ENCODE assay signal across 8 cellular contexts in the genomic region with DNA sequence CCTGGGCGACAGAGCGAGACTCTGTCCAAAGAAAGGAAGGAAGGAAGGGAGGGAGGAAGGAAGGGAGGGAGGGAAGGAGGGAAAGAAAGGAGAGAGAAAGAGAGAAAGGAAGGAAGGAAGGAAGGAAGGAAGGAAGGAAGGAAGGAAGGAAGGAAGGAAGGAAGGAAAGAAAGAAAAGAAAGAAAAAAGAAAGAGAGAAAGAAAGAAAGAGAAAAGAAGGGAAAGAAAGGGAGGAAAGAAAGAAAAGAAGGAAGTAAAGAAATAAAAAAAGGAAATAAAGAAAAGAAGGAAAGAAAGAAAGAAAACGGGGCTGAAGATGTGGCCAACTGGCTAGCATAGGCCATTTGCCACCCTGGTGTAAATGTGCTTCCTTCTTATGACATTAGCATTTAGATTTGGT.
DNase-seq lines count a peak whose midpoint lies in the region; ATAC-seq, FAIRE-seq and TF ChIP-seq lines count a peak whose summit lies in the region.
"Not testable (repeated sequence)": the region's sequence is repeated elsewhere in the genome, so short reads cannot be mapped to it uniquely, and the experiment has no call there.

No MANE protein-coding gene starts in this region.

- not testable (repeated sequence) for FAIRE-seq in K562 (lab: Jason Lieb, UNC); HepG2 (lab: Jason Lieb, UNC)

- POLR2A ChIA-PET in Caco-2 (lab: Charles Lee); HEK293 (lab: Yijun Ruan, JAX); PC-9 (lab: Charles Lee; ENCODE audit: unreplicated experiment); WTC11 (lab: Charles Lee); K562 (lab: Yijun Ruan, JAX); HepG2 (lab: Yijun Ruan, JAX): not testable (repeated sequence)

- H2BK120ac ChIP-seq in trophoblast cell (ENCODE audit: insufficient read depth, low read length, poor library complexity), result not testable (repeated sequence)

- not testable (repeated sequence) for H3K27me3 ChIP-seq in Caco-2 (replicated peaks; ENCODE audit: control insufficient read depth, insufficient read depth, low read length); PC-9 (ENCODE audit: insufficient read depth, low read depth); K562 (ENCODE audit: control insufficient read depth in 2 of 2, insufficient read depth in 2 of 2, low read length in 2 of 2); HepG2 (ENCODE audit: control insufficient read depth in 1 of 2, insufficient read depth in 2 of 2, low read length in 2 of 2); trophoblast cell (ENCODE audit: insufficient read depth, low read length)

- not testable (repeated sequence) for H3K79me2 ChIP-seq in PC-9 (ENCODE audit: low read depth); K562 (ENCODE audit: control insufficient read depth, insufficient read depth, low read length); HepG2 (ENCODE audit: insufficient read depth, low read length); trophoblast cell (ENCODE audit: control insufficient read depth, insufficient read depth, low read length, poor library complexity)

- H3K27ac ChIP-seq in HEK293 (ENCODE audit: extremely low read depth, low read depth, low read length); K562 (ENCODE audit: extremely low read depth, low read depth, low read length); HepG2 (ENCODE audit: extremely low read length, insufficient read depth, low read length): not testable (repeated sequence)
- H3K27ac ChIP-seq in PC-9, result peak overlapping the region; percentile 94; the same call in 1 of the 2 replicates
- peak overlapping the region; percentile 75 for H3K27ac ChIP-seq in trophoblast cell (ENCODE audit: low read depth, low read length)

- not testable (repeated sequence) for H3K9ac ChIP-seq in K562 (ENCODE audit: insufficient read depth in 1 of 2, low read depth in 2 of 2, low read length in 2 of 2); HepG2 (ENCODE audit: insufficient read depth, low read depth, low read length); trophoblast cell (ENCODE audit: low read length)

- H3K4me3 ChIP-seq in Caco-2 (ENCODE audit: low read depth, low read length); HEK293 (ENCODE audit: low read depth, low read length); PC-9; K562; HepG2 (replicated peaks in 1 of 3; ENCODE audit: insufficient read depth in 1 of 3, low read depth in 2 of 3, low read length in 3 of 3); trophoblast cell (ENCODE audit: low read depth, low read length): not testable (repeated sequence)

- TF ChIP-seq POLR2A in K562 (conservative IDR thresholded peaks at IDR 0.05); HepG2 (IDR thresholded peaks at IDR 0.05; ENCODE audit: insufficient read depth in 1 of 2, low read depth in 2 of 2, low read length in 2 of 2): not testable (repeated sequence)

- not testable (repeated sequence) for H2AK5ac ChIP-seq in trophoblast cell (ENCODE audit: low read length)

- H3F3A ChIP-seq in PC-9 (ENCODE audit: insufficient read depth, low read depth), result peaks cover 25% of the 10 kb centered on the region

- not testable (repeated sequence) for H3K23ac ChIP-seq in trophoblast cell (ENCODE audit: low read length)

- H3K4me3 Mint-ChIP-seq in Caco-2 (ENCODE audit: unreplicated experiment); WTC11; central memory CD8-positive, alpha-beta T cell: not testable (repeated sequence)

- not testable (repeated sequence) for H3K36me3 Mint-ChIP-seq in Caco-2 (ENCODE audit: insufficient read depth, unreplicated experiment); WTC11; central memory CD8-positive, alpha-beta T cell (ENCODE audit: insufficient read depth)

- not testable (repeated sequence) for H2AFZ ChIP-seq in PC-9; K562 (ENCODE audit: low read depth, low read length); HepG2 (ENCODE audit: low read length); trophoblast cell (ENCODE audit: insufficient read depth, low read length, poor library complexity)

- H2BK12ac ChIP-seq in trophoblast cell (ENCODE audit: low read length), result not testable (repeated sequence)

- not testable (repeated sequence) for H3K18ac ChIP-seq in trophoblast cell (ENCODE audit: low read length)

- peak overlapping the region; percentile 65 for H3K27ac Mint-ChIP-seq in Caco-2 (ENCODE audit: unreplicated experiment)
- H3K27ac Mint-ChIP-seq in WTC11, result not testable (repeated sequence)
- H3K27ac Mint-ChIP-seq in central memory CD8-positive, alpha-beta T cell (ENCODE audit: low read depth), result peak overlapping the region; percentile 27

- 0 out of 2 replicates have a peak overlapping the region, but pooled peaks have one; percentile 59 for H3K4me2 ChIP-seq in PC-9
- not testable (repeated sequence) for H3K4me2 ChIP-seq in K562 (ENCODE audit: insufficient read depth, low read length); HepG2 (ENCODE audit: low read depth, low read length); trophoblast cell (ENCODE audit: low read length)

- DNase-seq in Caco-2; PC-9; WTC11 (ENCODE audit: low spot score); K562 (ENCODE audit: extremely low read depth in 1 of 4, low spot score in 3 of 4); central memory CD8-positive, alpha-beta T cell (ENCODE audit: low spot score in 2 of 2); HepG2 (ENCODE audit: low spot score); trophoblast cell: not testable (repeated sequence)

- H4K12ac ChIP-seq in trophoblast cell (ENCODE audit: low read depth, low read length), result not testable (repeated sequence)

- not testable (repeated sequence) for TF ChIP-seq EP300 in K562 (IDR thresholded peaks at IDR 0.05; ENCODE audit: low read length); HepG2 (IDR thresholded peaks at IDR 0.05; ENCODE audit: low read depth in 2 of 2, low read length in 2 of 2); HepG2 (CRISPR knock-in tag; IDR thresholded peaks at IDR 0.05; ENCODE audit: borderline replicate concordance)

- not testable (repeated sequence) for H3K14ac ChIP-seq in trophoblast cell (ENCODE audit: low read length)

- intact Hi-C loops in Caco-2 (cut with micrococcal nuclease; ENCODE audit: unreplicated experiment), result loop anchor here (10.0 kb wide), 1 partner anchor 91 kb away; no protein-coding TSS in a partner anchor
- intact Hi-C loops in PC-9 (cut with micrococcal nuclease; ENCODE audit: unreplicated experiment); K562 (cut with micrococcal nuclease); HepG2 (cut with micrococcal nuclease; ENCODE audit: unreplicated experiment): not testable (repeated sequence)

- not testable (repeated sequence) for H4K91ac ChIP-seq in trophoblast cell (ENCODE audit: low read depth, low read length)

- BruUV-seq in Caco-2 (replicated peaks; lab: Mats Ljungman, UMichigan); PC-9 (replicated peaks; lab: Mats Ljungman, UMichigan); K562 (replicated peaks; lab: Mats Ljungman, UMichigan); HepG2 (replicated peaks; lab: Mats Ljungman, UMichigan): not testable (repeated sequence)

- peak overlapping the region; percentile 50 for H2BK5ac ChIP-seq in trophoblast cell (ENCODE audit: low read depth, low read length, poor library complexity)

- H3K9me2 ChIP-seq in PC-9 (ENCODE audit: insufficient read depth), result not testable (repeated sequence)

- H4K8ac ChIP-seq in trophoblast cell (ENCODE audit: low read depth, low read length), result not testable (repeated sequence)

- H3K9me1 ChIP-seq in K562 (ENCODE audit: control insufficient read depth, insufficient read depth, low read length), result not testable (repeated sequence)

- H4K20me1 ChIP-seq in PC-9 (ENCODE audit: insufficient read depth); K562 (replicated peaks; ENCODE audit: control insufficient read depth, insufficient read depth, low read length); HepG2 (ENCODE audit: insufficient read depth, low read length): not testable (repeated sequence)

- ATAC-seq in WTC11; K562; central memory CD8-positive, alpha-beta T cell (replicated peaks; ENCODE audit: extremely low read depth, poor library complexity, severe bottlenecking); HepG2: not testable (repeated sequence)

- H3K4me1 ChIP-seq in Caco-2 (peaks cover 66% of the 10 kb centered on the region), PC-9 (replicated peaks; ENCODE audit: insufficient read depth) (peaks cover 41% of the 10 kb centered on the region), HepG2 (ENCODE audit: insufficient read depth, low read length) (peaks cover 32% of the 10 kb centered on the region), trophoblast cell (ENCODE audit: control insufficient read depth in 1 of 2, insufficient read depth in 2 of 2, low read length in 2 of 2) (peaks cover 23 to 26% of the 10 kb centered on the region in 2 experiments)
- H3K4me1 ChIP-seq in HEK293 (ENCODE audit: control insufficient read depth, insufficient read depth, low read length); K562 (replicated peaks in 1 of 2; ENCODE audit: control insufficient read depth in 2 of 2, insufficient read depth in 2 of 2, low read length in 2 of 2): not testable (repeated sequence)

- in situ Hi-C loops in K562 (cut with MboI); HepG2 (cut with HindIII; ENCODE audit: extremely low pct_ligation_motif_present, low pct_unique_long_range_greater_than_20kb): not testable (repeated sequence)

- CTCF ChIA-PET in Caco-2 (lab: Charles Lee), result interaction anchor here (0.7 kb wide), 1 partner anchor 88 kb away, joined by 3 read pairs; no protein-coding TSS in a partner anchor
- CTCF ChIA-PET in HEK293 (lab: Yijun Ruan, JAX); K562 (lab: Yijun Ruan, JAX; ENCODE audit: low intra/inter-chr PET ratio); HepG2 (lab: Yijun Ruan, JAX; ENCODE audit: low intra/inter-chr PET ratio, low total read pairs): not testable (repeated sequence)
- CTCF ChIA-PET in PC-9 (lab: Charles Lee), result interaction anchor here (0.6 kb wide), 1 partner anchor 100 kb away, joined by 10 read pairs; no protein-coding TSS in a partner anchor
- CTCF ChIA-PET in WTC11 (lab: Charles Lee), result interaction anchor here (0.6 kb wide), 1 partner anchor 46 kb away, joined by 3 read pairs; no protein-coding TSS in a partner anchor

- H3K27me3 Mint-ChIP-seq in Caco-2 (ENCODE audit: insufficient read depth, unreplicated experiment); WTC11 (ENCODE audit: low read depth); central memory CD8-positive, alpha-beta T cell: not testable (repeated sequence)

- H3K9me3 Mint-ChIP-seq in Caco-2 (ENCODE audit: unreplicated experiment); WTC11; central memory CD8-positive, alpha-beta T cell: not testable (repeated sequence)

- TF ChIP-seq RAD21 in K562 (CRISPR knock-in tag; conservative IDR thresholded peaks at IDR 0.05 in 1 of 2, IDR thresholded peaks at IDR 0.05 in 1 of 2); HepG2 (CRISPR knock-in tag; IDR thresholded peaks at IDR 0.05): not testable (repeated sequence)

- 0% methylated on average over 1 of the region's 3 CpGs for WGBS in K562 (ENCODE audit: insufficient coverage, low coverage, missing lambda C conversion rate)
- WGBS in HepG2 (ENCODE audit: low lambda C conversion rate), result 70% methylated on average over 3 of the region's 3 CpGs
- WGBS in trophoblast cell (ENCODE audit: extremely low coverage, insufficient coverage, insufficient read length), result 100% methylated on average over 1 of the region's 3 CpGs

- peaks cover 42% of the 10 kb centered on the region for H3K4me1 Mint-ChIP-seq in Caco-2 (ENCODE audit: low read depth, unreplicated experiment)
- H3K4me1 Mint-ChIP-seq in WTC11, result peaks cover 22% of the 10 kb centered on the region
- H3K4me1 Mint-ChIP-seq in central memory CD8-positive, alpha-beta T cell, result not testable (repeated sequence)

- H3K36me3 ChIP-seq in Caco-2 (ENCODE audit: control insufficient read depth, insufficient read depth, low read length); HEK293 (ENCODE audit: control insufficient read depth in 2 of 2, insufficient read depth in 1 of 2, low read length in 2 of 2); PC-9 (ENCODE audit: low read depth); K562 (ENCODE audit: control insufficient read depth, insufficient read depth, low read length); HepG2 (replicated peaks in 1 of 2; ENCODE audit: control insufficient read depth in 1 of 2, insufficient read depth in 2 of 2, low read length in 2 of 2); trophoblast cell (ENCODE audit: control insufficient read depth in 1 of 2, insufficient read depth in 2 of 2, low read length in 2 of 2): not testable (repeated sequence)

- TF ChIP-seq CTCF in Caco-2 (IDR thresholded peaks at IDR 0.05; ENCODE audit: insufficient read depth in 1 of 2, low read depth in 1 of 2, low read length in 1 of 2, severe bottlenecking in 1 of 2, unreplicated experiment in 1 of 2); HEK293 (tag by site-specific recombination; IDR thresholded peaks at IDR 0.05); PC-9 (conservative IDR thresholded peaks at IDR 0.05); WTC11 (IDR thresholded peaks at IDR 0.05); K562 (IDR thresholded peaks at IDR 0.05 in 2 of 3, conservative IDR thresholded peaks at IDR 0.05 in 1 of 3; ENCODE audit: insufficient read depth in 2 of 3, low read depth in 1 of 3, low read length in 3 of 3); HepG2 (CRISPR knock-in tag; IDR thresholded peaks at IDR 0.05): not testable (repeated sequence)

- H3K79me1 ChIP-seq in trophoblast cell (ENCODE audit: low read length), result peaks cover 13% of the 10 kb centered on the region

- not testable (repeated sequence) for H3K9me3 ChIP-seq in Caco-2; HEK293 (ENCODE audit: control insufficient read depth, insufficient read depth, low read depth, low read length); PC-9 (ENCODE audit: insufficient read depth, low read depth); K562 (replicated peaks; ENCODE audit: control insufficient read depth, insufficient read depth, low read depth, low read length); HepG2 (ENCODE audit: low read length); trophoblast cell (ENCODE audit: insufficient read depth, low read depth, low read length)

- H3K4ac ChIP-seq in trophoblast cell (ENCODE audit: low read depth, low read length), result not testable (repeated sequence)
